ENCODE assay signal across 9 cellular contexts in the genomic region with DNA sequence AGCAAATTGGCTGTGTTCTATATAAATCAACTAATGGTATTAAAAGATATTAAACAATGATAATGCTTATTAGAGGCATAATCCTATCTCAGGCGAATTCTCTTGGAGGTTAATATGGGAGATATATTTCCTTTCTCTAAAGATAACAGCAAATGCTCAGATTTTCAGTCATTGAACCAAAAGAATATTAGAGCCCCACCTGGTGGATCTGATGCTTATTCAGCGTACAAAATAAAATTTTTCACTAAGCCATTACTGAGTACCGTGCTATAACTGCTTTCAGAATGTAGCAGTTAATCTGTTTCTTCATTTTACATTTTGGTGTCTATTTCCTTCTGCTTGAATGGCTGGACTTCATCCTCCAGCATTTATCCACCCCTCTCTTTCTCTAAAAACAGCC.
DNase-seq lines count a peak whose midpoint lies in the region; ATAC-seq and TF ChIP-seq lines count a peak whose summit lies in the region.
"Had no signal": no experiment of that assay in that cellular context is flagged by ENCODE, and none has a peak within 500 bp of the region (broad histone marks: within the 10 kb centered on the region; RNA-seq: fewer than 3 reads in every experiment).

No MANE protein-coding gene starts in this region.

- H3K4me3 ChIP-seq in NB4 (ENCODE audit: low read depth, low read length): no peak overlapping the region
- no peak overlapping the region for H3K4me3 ChIP-seq in brain microvascular endothelial cell (ENCODE audit: low read depth, low read length)

- H3K36me3 ChIP-seq in brain microvascular endothelial cell (replicated peaks): no peaks in the 10 kb centered on the region

- TF ChIP-seq POLR2A in NB4 (IDR thresholded peaks at IDR 0.05; ENCODE audit: extremely low read depth, insufficient read length): no peak

- H3K27ac ChIP-seq in brain microvascular endothelial cell: no peak overlapping the region
- H3K27ac ChIP-seq: KMS-11 had no signal

- TF ChIP-seq CTCF in NB4 (IDR thresholded peaks at IDR 0.05; ENCODE audit: low read depth, low read length) (peak; percentile 35), brain microvascular endothelial cell (IDR thresholded peaks at IDR 0.05; ENCODE audit: low read depth, low read length, missing control alignments) (peak; percentile 36)

- no peak for ATAC-seq in HG02798 (IDR thresholded peaks at IDR 0.05; ENCODE audit: poor library complexity, unreplicated experiment)
- ATAC-seq in GM18873 (IDR thresholded peaks at IDR 0.05; ENCODE audit: low FRiP score, unreplicated experiment): no peak
- no peak for ATAC-seq in GM18519 (IDR thresholded peaks at IDR 0.05; ENCODE audit: low FRiP score, unreplicated experiment)

- no peaks in the 10 kb centered on the region for H3K27me3 ChIP-seq in brain microvascular endothelial cell (replicated peaks)

- DNase-seq in EL: peak; percentile 3
- peak; percentile 10 for DNase-seq in NB4 (ENCODE audit: low read depth)
- DNase-seq in brain microvascular endothelial cell: peak; percentile 7
- peak; percentile 23 for DNase-seq in myocyte (ENCODE audit: low read depth)
- DNase-seq in OCI-M2 (lab: John Stamatoyannopoulos, UW; ENCODE audit: unreplicated experiment): no peak

- in situ Hi-C loops in brain microvascular endothelial cell (cut with HindIII; ENCODE audit: low pct_ligation_motif_present, low sequenced_read_pairs): no loop called here
